ENCODE assay signal across 26 cellular contexts in the genomic region with DNA sequence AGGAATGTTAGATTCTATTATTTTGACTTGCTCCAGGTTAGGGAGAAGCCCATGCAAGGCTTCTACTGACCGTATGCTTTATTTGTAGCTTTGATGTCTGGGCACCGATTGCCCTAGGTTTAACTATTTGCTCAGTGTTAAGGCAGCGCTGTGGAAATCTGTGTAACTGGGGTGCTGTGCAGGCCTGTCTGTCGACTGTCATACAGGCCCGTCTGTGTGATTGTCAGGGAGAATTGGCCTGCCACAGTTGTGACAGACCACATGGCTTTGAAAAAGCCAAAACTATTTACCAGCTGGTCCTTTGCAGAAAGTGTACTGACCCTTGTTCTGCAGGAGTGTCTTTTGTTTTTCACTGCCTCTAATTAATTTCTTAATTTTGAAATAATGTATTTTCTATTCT.
"Had no signal": no experiment of that assay in that cellular context is flagged by ENCODE, and none has a peak within 500 bp of the region (broad histone marks: within the 10 kb centered on the region; RNA-seq: fewer than 3 reads in every experiment).

No MANE protein-coding gene starts in this region.

- H3K27ac Mint-ChIP-seq: dendritic cell treated with granulocyte-macrophage colony-stimulating factor and Interleukin-4, amounts not matched to agents 40 ng/mL and 50 ng/mL, for 4 days; effector memory CD8-positive, alpha-beta T cell; immature natural killer cell; naive thymus-derived CD8-positive, alpha-beta T cell had no signal

- H3K9me3 Mint-ChIP-seq: dendritic cell treated with granulocyte-macrophage colony-stimulating factor and Interleukin-4, amounts not matched to agents 40 ng/mL and 50 ng/mL, for 4 days; effector memory CD8-positive, alpha-beta T cell; immature natural killer cell; naive thymus-derived CD8-positive, alpha-beta T cell; neural crest cell had no signal

- H3K9me3 ChIP-seq: esophagus squamous epithelium, gastroesophageal sphincter, pancreas, psoas muscle, stomach had no signal

- H3K27ac ChIP-seq: epithelial cell of prostate, esophagus squamous epithelium, gastroesophageal sphincter, pancreas, psoas muscle, skin epidermis, stomach had no signal

- H3K36me3 Mint-ChIP-seq: immature natural killer cell; naive thymus-derived CD8-positive, alpha-beta T cell had no signal

- H3K4me3 Mint-ChIP-seq: dendritic cell treated with granulocyte-macrophage colony-stimulating factor and Interleukin-4, amounts not matched to agents 40 ng/mL and 50 ng/mL, for 4 days; effector memory CD8-positive, alpha-beta T cell; immature natural killer cell; naive thymus-derived CD8-positive, alpha-beta T cell; neural crest cell had no signal

- H3K4me3 ChIP-seq: esophagus squamous epithelium, gastroesophageal sphincter, pancreas, psoas muscle, skin epidermis, stomach had no signal

- ATAC-seq: effector memory CD8-positive, alpha-beta T cell; gastroesophageal sphincter; left colon; naive thymus-derived CD8-positive, alpha-beta T cell; psoas muscle; sciatic nerve had no signal

- DNase-seq: cerebellar nuclear complex; effector memory CD8-positive, alpha-beta T cell; esophagus squamous epithelium; foreskin fibroblast; glutamatergic neuron; immature natural killer cell; kidney; left colon; mammary epithelial cell; naive thymus-derived CD8-positive, alpha-beta T cell; occipital lobe; pancreas; psoas muscle; retina; stimulated activated CD4-positive, alpha-beta T cell treated with anti-CD3 and anti-CD28 coated beads, Interleukin-2, amount 100 ng/mL, for 24 hours; stimulated activated CD4-positive, alpha-beta T cell treated with anti-CD3 and anti-CD28 coated beads, Interleukin-4, amount 100 ng/mL, for 4 hours; stimulated activated naive CD4-positive, alpha-beta T cell; stomach; substantia nigra; trophoblast cell had no signal

- H3K4me1 ChIP-seq: psoas muscle had no signal

- H3K27me3 ChIP-seq: pancreas had no signal

- H3K36me3 ChIP-seq: esophagus squamous epithelium, gastroesophageal sphincter, pancreas, stomach had no signal
